ENCODE assay signal across 23 cellular contexts in genomic region chr16:57695378-57696054, GRCh38. TPM values are rescaled to one million over a fixed set of nuclear protein-coding genes. Genes with fewer than 3 reads are reported as not detected.
DNase-seq lines count a peak whose midpoint lies in the region; ATAC-seq and TF ChIP-seq lines count a peak whose summit lies in the region.
"Had no signal": no experiment of that assay in that cellular context is flagged by ENCODE, and none has a peak within 500 bp of the region (broad histone marks: within the 10 kb centered on the region; RNA-seq: fewer than 3 reads in every experiment).

No MANE protein-coding gene starts in this region.

- ATAC-seq in GM19397 (IDR thresholded peaks at IDR 0.05; ENCODE audit: unreplicated experiment) (no peak), HG02970 (IDR thresholded peaks at IDR 0.05; ENCODE audit: low FRiP score, unreplicated experiment) (no peak), HG03571 (IDR thresholded peaks at IDR 0.05; ENCODE audit: unreplicated experiment) (no peak)
- ATAC-seq in stimulated activated memory B cell treated with anti-CD40 and anti-IgM and Interleukin-4, amounts not matched to agents 10 μg/mL and 1 μg/mL and 100 μg/mL, for 72 hours = no peak

- no peak for DNase-seq in HL-60 (ENCODE audit: low read depth in 1 of 2, low spot score in 1 of 2)
- DNase-seq in activated T-helper 1 cell treated with anti-CD3 and anti-CD28 coated beads, Interleukin-12 subunit alpha, Interleukin-12 subunit beta, Interleukin-2, Interleukin-4 antibody, amounts not matched to agents 30 ng/mL and 10 ng/mL and 1 ng/mL, durations not matched to agents 14 hours and 24 hours and 36 hours (ENCODE audit: low spot score) = no peak
- DNase-seq: lower lobe of right lung; stimulated activated CD4-positive, alpha-beta T cell treated with anti-CD3 and anti-CD28 coated beads, Interleukin-2, amount 100 ng/mL, for 24 hours; upper lobe of right lung had no signal

- H3K4me1 ChIP-seq in BLaER1 = peaks cover 48% of the 10 kb centered on the region
- H3K4me1 ChIP-seq: BE2C, HAP-1, lower lobe of right lung, upper lobe of right lung had no signal

- H3K27ac ChIP-seq in BLaER1 = 0 out of 2 replicates have a peak overlapping the region, but pooled peaks have one; percentile 6
- H3K27ac ChIP-seq in HL-60 (replicated peaks) = peak overlapping the region; percentile 97
- H3K27ac ChIP-seq: upper lobe of right lung had no signal

- H3K4me3 Mint-ChIP-seq in activated T-helper 1 cell treated with anti-CD3 and anti-CD28 coated beads, Interleukin-12 subunit alpha, Interleukin-12 subunit beta, Interleukin-2, Interleukin-4 antibody, amounts not matched to agents 30 ng/mL and 10 ng/mL and 1 ng/mL, durations not matched to agents 14 hours and 24 hours and 36 hours = no peak overlapping the region
- peak overlapping the region in 2 of 3 experiments; percentile 5 to 43 for H3K4me3 Mint-ChIP-seq in nephron
- no peak overlapping the region for H3K4me3 Mint-ChIP-seq in stimulated activated memory B cell treated with anti-CD40 and anti-IgM and Interleukin-4, amounts not matched to agents 10 μg/mL and 1 μg/mL and 100 μg/mL, for 72 hours

- intact Hi-C loops in activated T-helper 1 cell treated with anti-CD3 and anti-CD28 coated beads, Interleukin-12 subunit alpha, Interleukin-12 subunit beta, Interleukin-2, Interleukin-4 antibody, amounts not matched to agents 30 ng/mL and 10 ng/mL and 1 ng/mL, durations not matched to agents 14 hours and 24 hours and 36 hours (cut with micrococcal nuclease) = no loop called here

- H3K4me1 Mint-ChIP-seq in activated T-helper 1 cell treated with anti-CD3 and anti-CD28 coated beads, Interleukin-12 subunit alpha, Interleukin-12 subunit beta, Interleukin-2, Interleukin-4 antibody, amounts not matched to agents 30 ng/mL and 10 ng/mL and 1 ng/mL, durations not matched to agents 14 hours and 24 hours and 36 hours (ENCODE audit: low read depth) = peaks cover 16% of the 10 kb centered on the region
- H3K4me1 Mint-ChIP-seq in nephron = no peaks in the 10 kb centered on the region
- H3K4me1 Mint-ChIP-seq in stimulated activated memory B cell treated with anti-CD40 and anti-IgM and Interleukin-4, amounts not matched to agents 10 μg/mL and 1 μg/mL and 100 μg/mL, for 72 hours = peaks cover 18% of the 10 kb centered on the region

- no peak overlapping the region for H3K9ac ChIP-seq in BLaER1

- TF ChIP-seq CTCF in HL-60 (IDR thresholded peaks at IDR 0.05; ENCODE audit: insufficient read depth, low read length) (no peak), nephron (IDR thresholded peaks at IDR 0.05; ENCODE audit: unreplicated experiment in 3 of 3) (no peak)

- no peaks in the 10 kb centered on the region for H3K9me3 ChIP-seq in BLaER1
- H3K9me3 ChIP-seq: BE2C, Caco-2, HAP-1, lower lobe of right lung, upper lobe of right lung had no signal

- no peaks in the 10 kb centered on the region for H3K27me3 Mint-ChIP-seq in activated T-helper 1 cell treated with anti-CD3 and anti-CD28 coated beads, Interleukin-12 subunit alpha, Interleukin-12 subunit beta, Interleukin-2, Interleukin-4 antibody, amounts not matched to agents 30 ng/mL and 10 ng/mL and 1 ng/mL, durations not matched to agents 14 hours and 24 hours and 36 hours (ENCODE audit: insufficient read depth)
- peaks cover 3% of the 10 kb centered on the region for H3K27me3 Mint-ChIP-seq in nephron (ENCODE audit: low read depth)
- H3K27me3 Mint-ChIP-seq in stimulated activated memory B cell treated with anti-CD40 and anti-IgM and Interleukin-4, amounts not matched to agents 10 μg/mL and 1 μg/mL and 100 μg/mL, for 72 hours = peaks cover 9% of the 10 kb centered on the region

- H4K20me1 ChIP-seq in BLaER1 = no peaks in the 10 kb centered on the region

- peak overlapping the region; percentile 85 for H3K4me2 ChIP-seq in BLaER1

- no peaks in the 10 kb centered on the region for H3K36me3 ChIP-seq in BLaER1
- H3K36me3 ChIP-seq: BE2C, HAP-1, lower lobe of right lung, upper lobe of right lung had no signal

- no peaks in the 10 kb centered on the region for H3K27me3 ChIP-seq in BLaER1
- no peaks in the 10 kb centered on the region for H3K27me3 ChIP-seq in HL-60 (ENCODE audit: insufficient read depth, poor library complexity, severe bottlenecking)
- H3K27me3 ChIP-seq: BE2C, dorsolateral prefrontal cortex, upper lobe of right lung had no signal

- peaks cover 1% of the 10 kb centered on the region for H3K36me3 Mint-ChIP-seq in activated T-helper 1 cell treated with anti-CD3 and anti-CD28 coated beads, Interleukin-12 subunit alpha, Interleukin-12 subunit beta, Interleukin-2, Interleukin-4 antibody, amounts not matched to agents 30 ng/mL and 10 ng/mL and 1 ng/mL, durations not matched to agents 14 hours and 24 hours and 36 hours (ENCODE audit: low read depth)
- H3K36me3 Mint-ChIP-seq in nephron (ENCODE audit: low read depth) = no peaks in the 10 kb centered on the region
- H3K36me3 Mint-ChIP-seq in stimulated activated memory B cell treated with anti-CD40 and anti-IgM and Interleukin-4, amounts not matched to agents 10 μg/mL and 1 μg/mL and 100 μg/mL, for 72 hours = no peaks in the 10 kb centered on the region
- H3K36me3 Mint-ChIP-seq: activated naive CD4-positive, alpha-beta T cell treated with anti-CD3 and anti-CD28 coated beads, Interleukin-2, amount 50 U/mL, for 72 hours had no signal

- H3K4me3 ChIP-seq in BLaER1 = no peak overlapping the region
- peak overlapping the region; percentile 45 for H3K4me3 ChIP-seq in HL-60 (replicated peaks; ENCODE audit: insufficient read depth, low read length)
- H3K4me3 ChIP-seq: GM12878, HAP-1 had no signal

- no peaks in the 10 kb centered on the region for H3K9me3 Mint-ChIP-seq in activated T-helper 1 cell treated with anti-CD3 and anti-CD28 coated beads, Interleukin-12 subunit alpha, Interleukin-12 subunit beta, Interleukin-2, Interleukin-4 antibody, amounts not matched to agents 30 ng/mL and 10 ng/mL and 1 ng/mL, durations not matched to agents 14 hours and 24 hours and 36 hours
- no peaks in the 10 kb centered on the region for H3K9me3 Mint-ChIP-seq in nephron
- H3K9me3 Mint-ChIP-seq in stimulated activated memory B cell treated with anti-CD40 and anti-IgM and Interleukin-4, amounts not matched to agents 10 μg/mL and 1 μg/mL and 100 μg/mL, for 72 hours = no peaks in the 10 kb centered on the region
- H3K9me3 Mint-ChIP-seq: activated CD4-positive, alpha-beta T cell treated with anti-CD3 and anti-CD28 coated beads, Interleukin-2, amount 10 ng/mL, durations not matched to agents 24 days and 14 days; activated naive CD4-positive, alpha-beta T cell treated with anti-CD3 and anti-CD28 coated beads, Interleukin-2, amount 50 U/mL, for 72 hours had no signal

- H3K27ac Mint-ChIP-seq in activated T-helper 1 cell treated with anti-CD3 and anti-CD28 coated beads, Interleukin-12 subunit alpha, Interleukin-12 subunit beta, Interleukin-2, Interleukin-4 antibody, amounts not matched to agents 30 ng/mL and 10 ng/mL and 1 ng/mL, durations not matched to agents 14 hours and 24 hours and 36 hours = peak overlapping the region; percentile 63
- H3K27ac Mint-ChIP-seq in nephron = no peak overlapping the region
- no peak overlapping the region for H3K27ac Mint-ChIP-seq in stimulated activated memory B cell treated with anti-CD40 and anti-IgM and Interleukin-4, amounts not matched to agents 10 μg/mL and 1 μg/mL and 100 μg/mL, for 72 hours
- H3K27ac Mint-ChIP-seq: activated naive CD4-positive, alpha-beta T cell treated with anti-CD3 and anti-CD28 coated beads, Interleukin-2, amount 50 U/mL, for 72 hours had no signal

RNA-seq across cellular contexts. Expression of gene DRC7, which starts 0.9 kb away (rescaled TPM):
- not detected in 2 replicates for total RNA-seq in activated T-helper 1 cell treated with anti-CD3 and anti-CD28 coated beads, Interleukin-12 subunit alpha, Interleukin-12 subunit beta, Interleukin-2, Interleukin-4 antibody, amounts not matched to agents 30 ng/mL and 10 ng/mL and 1 ng/mL, durations not matched to agents 14 hours and 24 hours and 36 hours
- total RNA-seq: A673; activated CD4-positive, alpha-beta T cell treated with anti-CD3 and anti-CD28 coated beads, Interleukin-2, amount 10 ng/mL, durations not matched to agents 24 days and 14 days; activated naive CD4-positive, alpha-beta T cell treated with anti-CD3 and anti-CD28 coated beads, Interleukin-2, amount 50 U/mL, for 72 hours; aorta; Daoy; T-helper 1 cell treated with Interleukin-12 subunit alpha and Interleukin-12 subunit beta and Interleukin-4 antibody, amounts not matched to agents 30 ng/mL and 1 ng/mL, for 36 hours; upper lobe of right lung had no signal

RNA-seq across cellular contexts. Expression of gene ADGRG3, which starts 27.4 kb away (rescaled TPM):
- not detected in 2 replicates for total RNA-seq in activated T-helper 1 cell treated with anti-CD3 and anti-CD28 coated beads, Interleukin-12 subunit alpha, Interleukin-12 subunit beta, Interleukin-2, Interleukin-4 antibody, amounts not matched to agents 30 ng/mL and 10 ng/mL and 1 ng/mL, durations not matched to agents 14 hours and 24 hours and 36 hours
- total RNA-seq: A673; activated CD4-positive, alpha-beta T cell treated with anti-CD3 and anti-CD28 coated beads, Interleukin-2, amount 10 ng/mL, durations not matched to agents 24 days and 14 days; Daoy; GM12878; kidney epithelial cell; T-helper 1 cell treated with Interleukin-12 subunit alpha and Interleukin-12 subunit beta and Interleukin-4 antibody, amounts not matched to agents 30 ng/mL and 1 ng/mL, for 36 hours had no signal

RNA-seq across cellular contexts. Expression of gene KATNB1, which starts 40.1 kb away (rescaled TPM):
- 46.1 and 49.1 TPM in 2 replicates for total RNA-seq in activated T-helper 1 cell treated with anti-CD3 and anti-CD28 coated beads, Interleukin-12 subunit alpha, Interleukin-12 subunit beta, Interleukin-2, Interleukin-4 antibody, amounts not matched to agents 30 ng/mL and 10 ng/mL and 1 ng/mL, durations not matched to agents 14 hours and 24 hours and 36 hours

Comparison
In these comparisons a context has a peak if more than half of its experiments do, and no peak if none do; other contexts are left out.
1. H3K4me3 Mint-ChIP-seq: peak in nephron (2 of 3); none in activated T-helper 1 cell treated with anti-CD3 and anti-CD28 coated beads, Interleukin-12 subunit alpha, Interleukin-12 subunit beta, Interleukin-2, Interleukin-4 antibody, amounts not matched to agents 30 ng/mL and 10 ng/mL and 1 ng/mL, durations not matched to agents 14 hours and 24 hours and 36 hours (single experiment) and stimulated activated memory B cell treated with anti-CD40 and anti-IgM and Interleukin-4, amounts not matched to agents 10 μg/mL and 1 μg/mL and 100 μg/mL, for 72 hours (single experiment).